15 cellular contexts compared by ENCODE assay signal in genomic region chr20:62044671-62045070, GRCh38. TPM values are rescaled to one million over a fixed set of nuclear protein-coding genes. Genes with fewer than 3 reads are reported as not detected.
DNase-seq lines count a peak whose midpoint lies in the region; ATAC-seq and TF ChIP-seq lines count a peak whose summit lies in the region.
"Had no signal": no experiment of that assay in that cellular context is flagged by ENCODE, and none has a peak within 500 bp of the region (broad histone marks: within the 10 kb centered on the region; RNA-seq: fewer than 3 reads in every experiment).

No MANE protein-coding gene starts in this region.

- no peak overlapping the region for H3K9ac ChIP-seq in mesendoderm (ENCODE audit: low read length)
- H3K9ac ChIP-seq: BLaER1 treated with 17β-estradiol and CSF1 and Interleukin-3, amounts not matched to agents 10 nM and 100 nM had no signal

- H3K27ac ChIP-seq in right atrium auricular region (no peak overlapping the region), mesendoderm (ENCODE audit: low read depth, low read length) (no peak overlapping the region), Peyer's patch (no peak overlapping the region)
- H3K27ac ChIP-seq: BLaER1 treated with 17β-estradiol and CSF1 and Interleukin-3, amounts not matched to agents 10 nM and 100 nM; SJSA1 had no signal

- no peak overlapping the region for H4K8ac ChIP-seq in mesendoderm (ENCODE audit: low read depth, low read length)

- no peak overlapping the region for H2BK5ac ChIP-seq in mesendoderm (ENCODE audit: low read length)

- H3K4ac ChIP-seq in mesendoderm (ENCODE audit: low read depth, low read length), result no peak overlapping the region

- H4K5ac ChIP-seq in mesendoderm (ENCODE audit: low read length), result no peak overlapping the region

- peak; percentile 10 for DNase-seq in left ventricle myocardium superior
- no peak for DNase-seq in right atrium auricular region (ENCODE audit: low spot score)
- DNase-seq in chondrocyte (ENCODE audit: low spot score), result no peak
- peak; percentile 52 for DNase-seq in mesendoderm
- DNase-seq in stimulated activated naive B cell treated with anti-CD40 and anti-IgM and Interleukin-4, amounts not matched to agents 10 μg/mL and 1 μg/mL and 100 μg/mL, for 72 hours, result no peak
- DNase-seq in lower leg skin (ENCODE audit: low spot score in 2 of 2), result no peak
- no peak for DNase-seq in Peyer's patch
- DNase-seq in T-helper 2 cell, result no peak
- DNase-seq: 8988T, GF-D8, NCI-H1436 treated with DMSO at 0.1 percent for 48 hours, NCI-H2029 treated with DMSO at 0.1 percent for 48 hours, NCI-H748 treated with DMSO at 0.1 percent for 48 hours had no signal

- whole genome bisulfite sequencing in mesendoderm (ENCODE audit: extremely low coverage, insufficient coverage, low lambda C conversion rate), result no CpG with 5 or more reads among the region's 6 CpGs
- 55% methylated on average over 5 to 6 of the region's 6 CpGs for WGBS in lower leg skin, 2 donors

- H3K27ac Mint-ChIP-seq in chondrocyte (ENCODE audit: unreplicated experiment), result peak overlapping the region; percentile 41
- peak overlapping the region; percentile 9 for H3K27ac Mint-ChIP-seq in stimulated activated naive B cell treated with anti-CD40 and anti-IgM and Interleukin-4, amounts not matched to agents 10 μg/mL and 1 μg/mL and 100 μg/mL, for 72 hours

- H3K23ac ChIP-seq in mesendoderm (ENCODE audit: low read length), result peak overlapping the region; percentile 30

- H2BK120ac ChIP-seq in mesendoderm (ENCODE audit: low read depth, low read length), result no peak overlapping the region

- TF ChIP-seq POLR2A in lower leg skin (IDR thresholded peaks at IDR 0.05) (no peak), Peyer's patch (IDR thresholded peaks at IDR 0.05) (no peak)

- peaks cover 16% of the 10 kb centered on the region for H3K4me1 Mint-ChIP-seq in chondrocyte (ENCODE audit: low read depth)
- H3K4me1 Mint-ChIP-seq in stimulated activated naive B cell treated with anti-CD40 and anti-IgM and Interleukin-4, amounts not matched to agents 10 μg/mL and 1 μg/mL and 100 μg/mL, for 72 hours, result peaks cover 29 to 72% of the 10 kb centered on the region in 2 donors

- no peaks in the 10 kb centered on the region for H3K9me3 Mint-ChIP-seq in chondrocyte (ENCODE audit: low read depth)
- H3K9me3 Mint-ChIP-seq in stimulated activated naive B cell treated with anti-CD40 and anti-IgM and Interleukin-4, amounts not matched to agents 10 μg/mL and 1 μg/mL and 100 μg/mL, for 72 hours, result no peaks in the 10 kb centered on the region

- no peak overlapping the region for H2AK5ac ChIP-seq in mesendoderm (ENCODE audit: low read length)

- no peak overlapping the region for H3K56ac ChIP-seq in mesendoderm (ENCODE audit: low read length)

- H3K79me1 ChIP-seq in mesendoderm (ENCODE audit: low read length), result peaks cover 34% of the 10 kb centered on the region

- H2BK15ac ChIP-seq in mesendoderm (replicated peaks; ENCODE audit: low read depth), result no peak overlapping the region

- H3K4me3 Mint-ChIP-seq in chondrocyte (ENCODE audit: unreplicated experiment), result no peak overlapping the region
- H3K4me3 Mint-ChIP-seq in stimulated activated naive B cell treated with anti-CD40 and anti-IgM and Interleukin-4, amounts not matched to agents 10 μg/mL and 1 μg/mL and 100 μg/mL, for 72 hours, result no peak overlapping the region

- H3K4me2 ChIP-seq in mesendoderm (ENCODE audit: low read length), result no peak overlapping the region

- H3K27me3 ChIP-seq in right atrium auricular region, result no peaks in the 10 kb centered on the region
- no peaks in the 10 kb centered on the region for H3K27me3 ChIP-seq in mesendoderm (ENCODE audit: insufficient read depth, low read length, poor library complexity)
- H3K27me3 ChIP-seq in Peyer's patch, result no peaks in the 10 kb centered on the region
- H3K27me3 ChIP-seq: BLaER1 treated with 17β-estradiol and CSF1 and Interleukin-3, amounts not matched to agents 10 nM and 100 nM; SJSA1 had no signal

- no peaks in the 10 kb centered on the region for H3K9me3 ChIP-seq in right atrium auricular region
- no peaks in the 10 kb centered on the region for H3K9me3 ChIP-seq in Peyer's patch
- H3K9me3 ChIP-seq: SJSA1 had no signal

- H3K4me1 ChIP-seq in right atrium auricular region, result no peaks in the 10 kb centered on the region
- peaks cover 2% of the 10 kb centered on the region for H3K4me1 ChIP-seq in mesendoderm (ENCODE audit: control insufficient read depth, low read depth, low read length)
- no peaks in the 10 kb centered on the region for H3K4me1 ChIP-seq in Peyer's patch
- H3K4me1 ChIP-seq: SJSA1 had no signal

- H3K4me3 ChIP-seq in right atrium auricular region (no peak overlapping the region), mesendoderm (ENCODE audit: low read length) (no peak overlapping the region), lower leg skin (ENCODE audit: low read depth, poor library complexity, severe bottlenecking) (no peak overlapping the region), Peyer's patch (no peak overlapping the region)
- H3K4me3 ChIP-seq: BLaER1 treated with 17β-estradiol and CSF1 and Interleukin-3, amounts not matched to agents 10 nM and 100 nM; SJSA1 had no signal

- H3K79me2 ChIP-seq in mesendoderm (ENCODE audit: control insufficient read depth, insufficient read depth, low read length), result peaks cover 83% of the 10 kb centered on the region

- ATAC-seq in left ventricle myocardium superior, result no peak
- no peak for ATAC-seq in stimulated activated naive B cell treated with anti-CD40 and anti-IgM and Interleukin-4, amounts not matched to agents 10 μg/mL and 1 μg/mL and 100 μg/mL, for 72 hours (replicated peaks)

- no peak for TF ChIP-seq CTCF in right atrium auricular region (IDR thresholded peaks at IDR 0.05)
- TF ChIP-seq CTCF in chondrocyte (IDR thresholded peaks at IDR 0.05), result no peak
- TF ChIP-seq CTCF in lower leg skin (IDR thresholded peaks at IDR 0.05), result no peak
- no peak for TF ChIP-seq CTCF in Peyer's patch (IDR thresholded peaks at IDR 0.05)

- intact Hi-C loops in left ventricle myocardium superior (cut with micrococcal nuclease) (no loop called here), lower leg skin (cut with DNase I; ENCODE audit: low total_unique reads) (no loop called here)

- no peaks in the 10 kb centered on the region for H3K36me3 ChIP-seq in right atrium auricular region
- no peaks in the 10 kb centered on the region for H3K36me3 ChIP-seq in mesendoderm (ENCODE audit: control insufficient read depth, insufficient read depth, low read length)
- peaks cover 0 to 3% (median 0%) of the 10 kb centered on the region in 3 donors for H3K36me3 ChIP-seq in Peyer's patch
- H3K36me3 ChIP-seq: SJSA1 had no signal

- H3K18ac ChIP-seq in mesendoderm (ENCODE audit: low read length), result no peak overlapping the region

- H3K36me3 Mint-ChIP-seq in chondrocyte (ENCODE audit: low read depth), result no peaks in the 10 kb centered on the region
- peaks cover 2 to 18% of the 10 kb centered on the region in 2 donors for H3K36me3 Mint-ChIP-seq in stimulated activated naive B cell treated with anti-CD40 and anti-IgM and Interleukin-4, amounts not matched to agents 10 μg/mL and 1 μg/mL and 100 μg/mL, for 72 hours

- H3K27me3 Mint-ChIP-seq in chondrocyte (ENCODE audit: low read depth), result no peaks in the 10 kb centered on the region
- H3K27me3 Mint-ChIP-seq in stimulated activated naive B cell treated with anti-CD40 and anti-IgM and Interleukin-4, amounts not matched to agents 10 μg/mL and 1 μg/mL and 100 μg/mL, for 72 hours, result no peaks in the 10 kb centered on the region

RNA-seq across cellular contexts. Expression of gene TAF4, which starts 21.0 kb away (rescaled TPM):
- total RNA-seq in left ventricle myocardium superior (11.2 TPM), right atrium auricular region (10 to 100 TPM in 1 of 2 donors, 1 to 10 TPM in 1; 8.3 to 18.0 TPM), chondrocyte (11.5 to 16.3 TPM (median 14.8 TPM) in 3 replicates), lower leg skin (10 to 100 TPM; 21.1 to 40.6 (median 22.1) TPM), Peyer's patch (10 to 100 TPM; 18.9 to 93.5 (median 31.0) TPM)
- 28.5 TPM for polyA plus RNA-seq in mesendoderm (2013, experiment 1 of 2)
- 26.6 TPM for polyA plus RNA-seq in mesendoderm (2013, experiment 2 of 2)

Comparison
In these comparisons a context has a peak if more than half of its experiments do, and no peak if none do; other contexts are left out.
1. DNase-seq: peak in left ventricle myocardium superior (single experiment) and mesendoderm (single experiment); none in right atrium auricular region (single experiment), chondrocyte (single experiment), stimulated activated naive B cell treated with anti-CD40 and anti-IgM and Interleukin-4, amounts not matched to agents 10 μg/mL and 1 μg/mL and 100 μg/mL, for 72 hours (single experiment), lower leg skin (0 of 2), Peyer's patch (0 of 3) and T-helper 2 cell (0 of 5).